ENCODE assay signal across 13 cellular contexts in the genomic region with DNA sequence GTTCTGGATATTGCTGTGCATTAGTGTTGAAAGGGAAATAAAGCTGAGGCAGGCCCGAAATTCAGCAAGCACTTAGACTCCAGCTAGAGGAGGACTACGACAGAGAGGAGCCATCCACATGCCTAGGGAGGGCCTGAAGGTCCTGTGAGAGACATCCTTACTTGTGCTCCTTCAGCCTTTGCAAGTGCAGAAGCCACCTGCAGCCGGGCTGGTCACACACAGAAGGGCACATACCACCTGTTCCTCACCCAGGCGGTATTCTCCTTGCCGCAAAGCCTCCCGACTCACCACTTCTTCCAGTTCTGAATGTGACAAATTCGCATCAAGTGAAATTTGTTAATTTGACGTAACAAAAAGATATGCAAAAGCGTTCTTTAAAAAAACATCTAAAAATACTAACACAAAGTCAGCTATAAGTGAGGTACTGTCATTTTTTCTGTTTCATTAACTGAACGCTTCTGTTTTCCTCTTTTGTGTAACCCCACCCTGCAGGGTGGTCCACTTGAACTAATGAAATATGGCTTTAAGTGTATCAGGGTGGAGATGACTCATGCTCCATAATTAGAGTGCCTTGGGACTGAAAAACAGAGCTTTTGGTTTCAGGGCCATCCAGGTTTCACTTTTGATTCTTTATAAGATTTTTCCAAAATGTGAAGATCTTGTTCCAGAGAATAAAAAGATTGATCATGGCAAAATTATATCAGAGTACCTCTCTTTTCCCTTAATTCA.
DNase-seq lines count a peak whose midpoint lies in the region; ATAC-seq and TF ChIP-seq lines count a peak whose summit lies in the region.
"Had no signal": no experiment of that assay in that cellular context is flagged by ENCODE, and none has a peak within 500 bp of the region (broad histone marks: within the 10 kb centered on the region; RNA-seq: fewer than 3 reads in every experiment).

No MANE protein-coding gene starts in this region.

- ATAC-seq in GM18519 (IDR thresholded peaks at IDR 0.05; ENCODE audit: low FRiP score, unreplicated experiment) (peak; percentile 77), lower lobe of right lung (no peak)
- ATAC-seq: activated T-helper 17 cell treated with anti-CD3 and anti-CD28 coated beads, Interleukin-2, amount 50 U/mL, for 72 hours had no signal

- H2AFZ ChIP-seq in MM.1S (ENCODE audit: low read length), result peak overlapping the region; percentile 61

- TF ChIP-seq CTCF in MM.1S (IDR thresholded peaks at IDR 0.05; ENCODE audit: low read length), result no peak
- no peak for TF ChIP-seq CTCF in lower lobe of right lung (IDR thresholded peaks at IDR 0.05)
- TF ChIP-seq CTCF in uterus (IDR thresholded peaks at IDR 0.05), result no peak
- TF ChIP-seq CTCF in GM13976 (IDR thresholded peaks at IDR 0.05; ENCODE audit: borderline replicate concordance, control extremely low read depth, extremely low read depth, insufficient read depth, missing control alignments), result no peak

- H3K36me3 ChIP-seq in MM.1S (replicated peaks; ENCODE audit: insufficient read depth, low read length) (no peaks in the 10 kb centered on the region), lower lobe of right lung (no peaks in the 10 kb centered on the region), uterus (no peaks in the 10 kb centered on the region)
- H3K36me3 ChIP-seq: neutrophil had no signal

- peaks cover 31% of the 10 kb centered on the region for H3F3A ChIP-seq in MM.1S (ENCODE audit: insufficient read depth, low read length)

- no peaks in the 10 kb centered on the region for H3K9me3 ChIP-seq in MM.1S (replicated peaks; ENCODE audit: insufficient read depth, low read length)
- H3K9me3 ChIP-seq in lower lobe of right lung, result no peaks in the 10 kb centered on the region
- H3K9me3 ChIP-seq in uterus, result no peaks in the 10 kb centered on the region
- H3K9me3 ChIP-seq: neutrophil had no signal

- no peaks in the 10 kb centered on the region for H3K79me2 ChIP-seq in MM.1S (ENCODE audit: low read length)

- peak overlapping the region; percentile 85 for H3K27ac ChIP-seq in MM.1S (ENCODE audit: low read length)
- H3K27ac ChIP-seq in lower lobe of right lung, result no peak overlapping the region
- no peak overlapping the region for H3K27ac ChIP-seq in uterus
- H3K27ac ChIP-seq: neutrophil had no signal

- H3K9me2 ChIP-seq in MM.1S (replicated peaks; ENCODE audit: insufficient read depth, low read length), result no peaks in the 10 kb centered on the region

- peak; percentile 66 for DNase-seq in H4 (ENCODE audit: low spot score)
- DNase-seq in MM.1S, result peak; percentile 94
- DNase-seq in glomerular visceral epithelial cell (ENCODE audit: extremely low spot score), result peak; percentile 20
- DNase-seq in lower lobe of right lung, result no peak
- no peak for DNase-seq in HPDE6-E6E7 (ENCODE audit: extremely low spot score)
- no peak for DNase-seq in uterus
- no peak for DNase-seq in GM13976 (ENCODE audit: low spot score)
- DNase-seq: endodermal cell; NCI-H2029 treated with DMSO at 0.1 percent for 48 hours; stimulated activated CD4-positive, alpha-beta T cell treated with anti-CD3 and anti-CD28 coated beads, Interleukin-4, amount 100 ng/mL, for 4 hours had no signal

- intact Hi-C loops in lower lobe of right lung (cut with DNase I) (no loop called here), uterus (cut with DNase I; ENCODE audit: low total_unique reads) (no loop called here)

- H3K27me3 ChIP-seq in MM.1S (replicated peaks; ENCODE audit: insufficient read depth, low read length), result no peaks in the 10 kb centered on the region
- H3K27me3 ChIP-seq in lower lobe of right lung (ENCODE audit: low read depth), result no peaks in the 10 kb centered on the region
- no peaks in the 10 kb centered on the region for H3K27me3 ChIP-seq in uterus
- H3K27me3 ChIP-seq: neutrophil had no signal

- no peak for TF ChIP-seq POLR2A in uterus (IDR thresholded peaks at IDR 0.05)

- H4K20me1 ChIP-seq in MM.1S (ENCODE audit: insufficient read depth, low read length), result no peaks in the 10 kb centered on the region

- peaks cover 46% of the 10 kb centered on the region for H3K4me1 ChIP-seq in MM.1S (ENCODE audit: low read length)
- no peaks in the 10 kb centered on the region for H3K4me1 ChIP-seq in lower lobe of right lung
- no peaks in the 10 kb centered on the region for H3K4me1 ChIP-seq in uterus

- in situ Hi-C loops in GM13976 (cut with MboI; ENCODE audit: low sequenced_read_pairs, unreplicated experiment), result no loop called here

- peak overlapping the region; percentile 57 for H3K9ac ChIP-seq in MM.1S (ENCODE audit: low read length)

- H3K4me2 ChIP-seq in MM.1S (ENCODE audit: low read depth, low read length), result peak overlapping the region; percentile 68

- H3K4me3 ChIP-seq in MM.1S (ENCODE audit: low read length) (peak overlapping the region; percentile 29), lower lobe of right lung (no peak overlapping the region), uterus (no peak overlapping the region)

Comparison
In these comparisons a context has a peak if more than half of its experiments do, and no peak if none do; other contexts are left out.
1. DNase-seq: peak in H4 (single experiment), MM.1S (single experiment) and glomerular visceral epithelial cell (single experiment); none in lower lobe of right lung (single experiment), HPDE6-E6E7 (single experiment), uterus (0 of 2) and GM13976 (single experiment).